9 cellular contexts compared by ENCODE assay signal in the genomic region with DNA sequence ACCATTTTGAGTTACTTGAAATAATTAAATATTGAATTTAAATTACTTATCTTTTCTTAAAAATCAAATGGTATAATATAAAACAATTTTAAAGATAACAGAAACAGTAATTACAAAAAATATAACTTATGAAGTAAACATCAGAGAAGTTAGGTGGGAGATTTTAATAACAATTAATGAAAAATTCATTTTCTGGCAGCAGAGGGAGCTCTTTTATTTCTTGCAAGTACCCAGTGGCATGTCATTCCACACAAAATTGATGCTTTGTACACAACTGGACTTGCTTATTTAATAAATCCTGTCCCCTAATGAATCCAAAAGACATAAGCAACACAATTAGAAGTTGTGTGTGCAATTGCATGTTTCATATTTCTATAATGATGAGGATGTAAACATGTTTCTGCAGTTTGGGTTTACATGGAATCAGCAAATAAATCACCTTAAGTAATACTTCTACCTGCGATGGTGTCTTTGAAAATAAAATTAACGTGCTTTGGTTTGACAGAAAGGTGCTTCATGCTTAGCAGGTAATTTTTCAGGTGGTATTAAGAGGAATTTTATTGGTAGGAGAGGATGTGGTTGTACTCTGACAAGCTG.
DNase-seq lines count a peak whose midpoint lies in the region; ATAC-seq, FAIRE-seq and TF ChIP-seq lines count a peak whose summit lies in the region.
"Had no signal": no experiment of that assay in that cellular context is flagged by ENCODE, and none has a peak within 500 bp of the region (broad histone marks: within the 10 kb centered on the region; RNA-seq: fewer than 3 reads in every experiment).

No MANE protein-coding gene starts in this region.

- no peaks in the 10 kb centered on the region for H3K9me2 ChIP-seq in OCI-LY7 (ENCODE audit: insufficient read depth, low read length)

- FAIRE-seq in frontal cortex (lab: Jason Lieb, UNC): peak; percentile 93

- no peak for ATAC-seq in left lobe of liver

- H3K9me3 ChIP-seq in AG04450 (ENCODE audit: control insufficient read depth, insufficient read depth, low read length): no peaks in the 10 kb centered on the region
- H3K9me3 ChIP-seq in OCI-LY7 (ENCODE audit: low read length): no peaks in the 10 kb centered on the region

- no peaks in the 10 kb centered on the region for H3K4me1 ChIP-seq in OCI-LY7 (ENCODE audit: insufficient read depth, low read length, poor library complexity, severe bottlenecking)

- intact Hi-C loops in OCI-LY7 (cut with micrococcal nuclease; ENCODE audit: unreplicated experiment): no loop called here

- H3K27ac ChIP-seq in AG04450 (ENCODE audit: low read depth, low read length): no peak overlapping the region
- no peak overlapping the region for H3K27ac ChIP-seq in OCI-LY7 (ENCODE audit: low read depth, low read length, poor library complexity, severe bottlenecking)

- H3K79me2 ChIP-seq in OCI-LY7 (ENCODE audit: insufficient read depth, low read depth, low read length): no peaks in the 10 kb centered on the region

- no TSS peak for BruUV-seq in OCI-LY7 (replicated peaks; lab: Mats Ljungman, UMichigan)

- CTCF ChIA-PET in AG04450 (lab: Charles Lee): no interaction called here
- CTCF ChIA-PET in OCI-LY7 (lab: Charles Lee; ENCODE audit: unreplicated experiment): no interaction called here

- H4K20me1 ChIP-seq in OCI-LY7 (ENCODE audit: insufficient read depth, low read length): no peaks in the 10 kb centered on the region

- POLR2A ChIA-PET in AG04450 (lab: Yijun Ruan, JAX): no interaction called here
- POLR2A ChIA-PET in OCI-LY7 (lab: Charles Lee): no interaction called here

- no peak overlapping the region for H2AFZ ChIP-seq in OCI-LY7 (ENCODE audit: low read length)

- no peak overlapping the region for H3K4me2 ChIP-seq in OCI-LY7 (ENCODE audit: low read length)

- H3K27me3 ChIP-seq in AG04450 (ENCODE audit: control insufficient read depth, insufficient read depth, low read length): no peaks in the 10 kb centered on the region

- DNase-seq in AG04450 (ENCODE audit: low read depth, low spot score) (no peak), H4 (ENCODE audit: low spot score) (peak; percentile 13), OCI-LY7 (ENCODE audit: low spot score) (peak; percentile 15), frontal cortex (ENCODE audit: low spot score in 2 of 2) (no peak), activated gamma-delta T cell treated with Interleukin-2 at 50 U/mL for 16 hours (no peak), middle frontal gyrus (ENCODE audit: extremely low spot score, low spot score) (no peak), ecto neural progenitor cell (ENCODE audit: low spot score) (no peak), left lobe of liver (ENCODE audit: low spot score) (no peak)
- DNase-seq: activated CD4-positive, alpha-beta T cell treated with anti-CD3 and anti-CD28 coated beads for 4 hours had no signal

- H3K4me3 ChIP-seq in AG04450 (ENCODE audit: low read depth, low read length): no peak overlapping the region
- no peak overlapping the region for H3K4me3 ChIP-seq in OCI-LY7 (ENCODE audit: low read depth, low read length, poor library complexity, severe bottlenecking)

- TF ChIP-seq CTCF in AG04450 (IDR thresholded peaks at IDR 0.05; ENCODE audit: low read depth, low read length) (peak; percentile 39), OCI-LY7 (conservative IDR thresholded peaks at IDR 0.05; ENCODE audit: low read length) (peak; percentile 74)

- H3K36me3 ChIP-seq in OCI-LY7 (ENCODE audit: insufficient read depth, low read length): no peaks in the 10 kb centered on the region

Comparison
In these comparisons a context has a peak if more than half of its experiments do, and no peak if none do; other contexts are left out.
1. DNase-seq: peak in H4 (single experiment) and OCI-LY7 (single experiment); none in AG04450 (single experiment), frontal cortex (0 of 2), activated gamma-delta T cell treated with Interleukin-2 at 50 U/mL for 16 hours (single experiment), middle frontal gyrus (single experiment), ecto neural progenitor cell (single experiment) and left lobe of liver (single experiment).